In genomic region chr20:46562373-46563169, GRCh38 we compare ENCODE assay signal across 9 cellular contexts. TPM values are rescaled to one million over a fixed set of nuclear protein-coding genes. Genes with fewer than 3 reads are reported as not detected.
DNase-seq lines count a peak whose midpoint lies in the region; ATAC-seq, FAIRE-seq and TF ChIP-seq lines count a peak whose summit lies in the region.
"Had no signal": no experiment of that assay in that cellular context is flagged by ENCODE, and none has a peak within 500 bp of the region (broad histone marks: within the 10 kb centered on the region; RNA-seq: fewer than 3 reads in every experiment).

No MANE protein-coding gene starts in this region.

- POLR2A ChIA-PET in activated CD4-positive, alpha-beta memory T cell treated with anti-CD3 and anti-CD28 coated beads for 36 hours (lab: Charles Lee), result no interaction called here
- POLR2A ChIA-PET in H1 (lab: Charles Lee; ENCODE audit: partially characterized antibody), result interaction anchor here (1.0 to 1.2 kb wide), 2 partner anchors 10 to 49 kb away, joined by 3 read pairs; partner anchors contain the start of gene ZNF334

- H3K36me3 ChIP-seq in H1 (ENCODE audit: control insufficient read depth in 2 of 4, insufficient read depth in 4 of 4, low read length in 3 of 4), result no peaks in the 10 kb centered on the region

- H3K9me3 Mint-ChIP-seq in activated CD4-positive, alpha-beta memory T cell treated with anti-CD3 and anti-CD28 coated beads for 36 hours, result no peaks in the 10 kb centered on the region
- no peaks in the 10 kb centered on the region for H3K9me3 Mint-ChIP-seq in memory B cell

- peak; percentile 46 to 56 for TF ChIP-seq RAD21 in H1 (IDR thresholded peaks at IDR 0.05 in 1 of 2, conservative IDR thresholded peaks at IDR 0.05 in 1 of 2; ENCODE audit: low read depth in 2 of 2, low read length in 2 of 2)

- H3K23ac ChIP-seq in H1 (ENCODE audit: insufficient read length), result no peak overlapping the region

- H3K79me1 ChIP-seq in H1 (ENCODE audit: low read depth, low read length), result no peaks in the 10 kb centered on the region; the same call in 1 of the 2 replicates

- peak overlapping the region; percentile 19; the same call in 1 of the 2 replicates for H2AK5ac ChIP-seq in H1 (ENCODE audit: low read depth, low read length)

- H3K4ac ChIP-seq in H1 (replicated peaks; ENCODE audit: insufficient read length, low read depth, low read length), result peak overlapping the region; percentile 92

- TF ChIP-seq CTCF in H1 (IDR thresholded peaks at IDR 0.05; ENCODE audit: control extremely low read depth in 1 of 3, insufficient read depth in 1 of 3, low read depth in 1 of 3, low read length in 3 of 3), result peak; percentile 64 to 92 (median 68)

- peak overlapping the region in 3 of 4 experiments; percentile 27 to 51 (median 45); a peak in 6 of 8 replicates for H3K4me3 ChIP-seq in H1 (ENCODE audit: extremely low read depth in 1 of 4, insufficient read depth in 2 of 4, low read depth in 3 of 4, low read length in 4 of 4)

- H4K8ac ChIP-seq in H1 (ENCODE audit: extremely low read depth, insufficient read depth, low read length), result peak overlapping the region; percentile 90

- H3K23me2 ChIP-seq in H1 (ENCODE audit: low read depth, low read length), result peaks cover 2% of the 10 kb centered on the region; the same call in 1 of the 2 replicates

- H3K4me1 ChIP-seq in H1 (replicated peaks in 1 of 4; ENCODE audit: control insufficient read depth in 3 of 4, insufficient read depth in 4 of 4, low read length in 3 of 4), result peaks cover 8 to 19% (median 13%) of the 10 kb centered on the region in 4 experiments

- H4K5ac ChIP-seq in H1 (ENCODE audit: insufficient read length, low read depth, low read length), result peak overlapping the region; percentile 96

- DNase-seq in COR-L47 (lab: John Stamatoyannopoulos, UW), result peak; percentile 56
- peak; percentile 48 for DNase-seq in NCI-H774 (lab: John Stamatoyannopoulos, UW)
- DNase-seq in activated CD4-positive, alpha-beta memory T cell treated with anti-CD3 and anti-CD28 coated beads for 36 hours, result peak; percentile 75
- DNase-seq in H1 (ENCODE audit: low read depth in 1 of 2, low spot score in 2 of 2), result peak; percentile 50 to 90
- DNase-seq in memory B cell (ENCODE audit: low spot score in 2 of 2), result peak; percentile 54 to 57
- DNase-seq in stimulated activated CD4-positive, alpha-beta T cell treated with anti-CD3 and anti-CD28 coated beads, TNF-alpha, amount 100 ng/mL, for 48 hours (ENCODE audit: low read depth in 3 of 3), result peak; percentile 35 to 51 (median 51)

- peak overlapping the region; percentile 37; the same call in 1 of the 2 replicates for H2BK5ac ChIP-seq in H1 (ENCODE audit: low read depth, low read length)

- H3K4me2 ChIP-seq in H1 (ENCODE audit: insufficient read depth in 1 of 2, low read depth in 2 of 2, low read length in 2 of 2), result peak overlapping the region; percentile 73 to 77

- H3K27me3 Mint-ChIP-seq in activated CD4-positive, alpha-beta memory T cell treated with anti-CD3 and anti-CD28 coated beads for 36 hours, result peaks cover 6% of the 10 kb centered on the region
- H3K27me3 Mint-ChIP-seq in memory B cell, result peaks cover 5% of the 10 kb centered on the region

- H3K79me2 ChIP-seq in H1 (ENCODE audit: control insufficient read depth in 1 of 2, insufficient read depth in 2 of 2, low read length in 2 of 2), result no peaks in the 10 kb centered on the region

- peaks cover 21% of the 10 kb centered on the region for H3K4me1 Mint-ChIP-seq in activated CD4-positive, alpha-beta memory T cell treated with anti-CD3 and anti-CD28 coated beads for 36 hours (ENCODE audit: low read depth)
- H3K4me1 Mint-ChIP-seq in memory B cell, result peaks cover 8% of the 10 kb centered on the region

- peak overlapping the region; percentile 89 for H2BK15ac ChIP-seq in H1 (ENCODE audit: low read length)

- no peak overlapping the region for H2BK20ac ChIP-seq in H1 (ENCODE audit: low read length)

- peak; percentile 85 for FAIRE-seq in H1 (lab: Jason Lieb, UNC)

- H4K20me1 ChIP-seq in H1 (replicated peaks in 1 of 2; ENCODE audit: control insufficient read depth in 1 of 2, insufficient read depth in 2 of 2, low read length in 2 of 2), result no peaks in the 10 kb centered on the region

- peak overlapping the region in 2 of 4 experiments; percentile 21 to 52; a peak in 1 of 7 replicates for H3K9ac ChIP-seq in H1 (replicated peaks in 1 of 4; ENCODE audit: extremely low read depth in 1 of 4, low read depth in 3 of 4, low read length in 3 of 4)

- intact Hi-C loops in activated CD4-positive, alpha-beta memory T cell treated with anti-CD3 and anti-CD28 coated beads for 36 hours (cut with micrococcal nuclease), result no loop called here

- CTCF ChIA-PET in activated CD4-positive, alpha-beta memory T cell treated with anti-CD3 and anti-CD28 coated beads for 36 hours (lab: Charles Lee), result interaction anchor here (0.5 to 2.5 kb wide), 18 partner anchors 10 to 1465 kb away, joined by 3 to 24 read pairs (median 3); partner anchors contain the start of gene OCSTAMP
- CTCF ChIA-PET in H1 (lab: Charles Lee; ENCODE audit: partially characterized antibody), result interaction anchor here (0.7 to 4.9 kb wide), 38 partner anchors 11 to 160 kb away, joined by 3 to 64 read pairs (median 4); partner anchors contain the start of gene OCSTAMP

- H3K18ac ChIP-seq in H1 (ENCODE audit: extremely low read depth, low read length), result peak overlapping the region; percentile 96

- H3K14ac ChIP-seq in H1 (ENCODE audit: insufficient read length), result no peak overlapping the region

- TF ChIP-seq POLR2A in H1 (IDR thresholded peaks at IDR 0.05; ENCODE audit: control extremely low read depth in 1 of 2, low read depth in 2 of 2, low read length in 2 of 2), result no peak

- H4K91ac ChIP-seq in H1 (replicated peaks; ENCODE audit: insufficient read length, low read length), result peak overlapping the region; percentile 92

- H3K56ac ChIP-seq in H1 (replicated peaks; ENCODE audit: insufficient read length, low read depth, low read length), result peak overlapping the region; percentile 27

- 23% methylated on average over 19 of the region's 19 CpGs; no CpG with 5 or more reads in 1 of the 2 experiments for WGBS in H1 (ENCODE audit: extremely low coverage in 1 of 2, insufficient coverage in 1 of 2, insufficient read length in 1 of 2, insufficient replicate concordance in 2 of 2, low coverage in 1 of 2, low lambda C conversion rate in 2 of 2, missing lambda C conversion rate in 1 of 2), 2 experiments

- peak overlapping the region; percentile 62 for H2BK120ac ChIP-seq in H1 (replicated peaks; ENCODE audit: low read depth, low read length)

- no peak for TF ChIP-seq EP300 in H1 (IDR thresholded peaks at IDR 0.05; ENCODE audit: borderline replicate concordance in 1 of 2, low read depth in 2 of 2, low read length in 2 of 2)

- H3K27me3 ChIP-seq in H1 (replicated peaks in 1 of 4; ENCODE audit: control insufficient read depth in 3 of 4, extremely low read depth in 1 of 4, insufficient read depth in 3 of 4, low read length in 3 of 4), result no peaks in the 10 kb centered on the region

- H3K27ac Mint-ChIP-seq in activated CD4-positive, alpha-beta memory T cell treated with anti-CD3 and anti-CD28 coated beads for 36 hours, result no peak overlapping the region
- H3K27ac Mint-ChIP-seq in memory B cell, result no peak overlapping the region

- H3K36me3 Mint-ChIP-seq in activated CD4-positive, alpha-beta memory T cell treated with anti-CD3 and anti-CD28 coated beads for 36 hours, result no peaks in the 10 kb centered on the region
- no peaks in the 10 kb centered on the region for H3K36me3 Mint-ChIP-seq in memory B cell

- no peak overlapping the region for H3K4me3 Mint-ChIP-seq in activated CD4-positive, alpha-beta memory T cell treated with anti-CD3 and anti-CD28 coated beads for 36 hours
- H3K4me3 Mint-ChIP-seq in memory B cell, result no peak overlapping the region

- no peaks in the 10 kb centered on the region for H3K9me3 ChIP-seq in H1 (ENCODE audit: insufficient read depth in 2 of 2, low read depth in 1 of 2, low read length in 1 of 2)

- ATAC-seq in HG02642 (IDR thresholded peaks at IDR 0.05; ENCODE audit: poor library complexity, unreplicated experiment), result peak; percentile 67
- peak; percentile 75 for ATAC-seq in memory B cell (ENCODE audit: low read depth)
- ATAC-seq in HG03108 (IDR thresholded peaks at IDR 0.05; ENCODE audit: unreplicated experiment), result no peak

- H2BK12ac ChIP-seq in H1 (ENCODE audit: low read depth, low read length), result peak overlapping the region; percentile 52

- H2AFZ ChIP-seq in H1 (ENCODE audit: low read length), result peak overlapping the region; percentile 98

- peak overlapping the region; percentile 78 for H3K27ac ChIP-seq in H1 (ENCODE audit: low read depth, low read length)

TF ChIP-seq in H1, 55 proteins besides CTCF, POLR2A, EP300 and RAD21 (continues in another document):
- TF ChIP-seq ASH2L (IDR thresholded peaks at IDR 0.05; ENCODE audit: low read length), result peak; percentile 47
- no peak for TF ChIP-seq SUZ12 (IDR thresholded peaks at IDR 0.05; ENCODE audit: low read length)
- TF ChIP-seq SIN3A (conservative IDR thresholded peaks at IDR 0.05 in 1 of 2, IDR thresholded peaks at IDR 0.05 in 1 of 2; ENCODE audit: low read depth in 1 of 2, low read length in 2 of 2), result peak in 1 of 2 experiments; percentile 33; a peak in 1 of 4 replicates
- TF ChIP-seq TAF1 (IDR thresholded peaks at IDR 0.05; ENCODE audit: low read depth, low read length), result peak; percentile 67
- peak; percentile 42; the same call in 1 of the 2 replicates for TF ChIP-seq CREB1 (IDR thresholded peaks at IDR 0.05)

RNA-seq across cellular contexts. Expression of gene OCSTAMP, which starts 12.1 kb away (rescaled TPM):
- under 1 TPM; 0.64 to 0.73 TPM for total RNA-seq in activated CD4-positive, alpha-beta memory T cell treated with anti-CD3 and anti-CD28 coated beads for 36 hours
- total RNA-seq in H1 (2021; fragmentation: NEBNext Ultra II Directional; extraction: Animal tissue kit (Norgen Biotek cat#: 25700)), result 0.13 and 0.25 TPM in 2 replicates
- 0.09 and 0.14 TPM in 2 replicates for polyA plus RNA-seq in H1 (2011; rRNA removed)
- 0.12 TPM for polyA plus RNA-seq in H1 (2011; cell fraction: cytosol; rRNA removed)
- not detected for polyA plus RNA-seq in H1 (2011; cell fraction: nucleus; rRNA removed)
- polyA plus RNA-seq in H1 (2012, experiment 1 of 2), result 0.08 to 0.10 TPM (median 0.08 TPM) in 3 of 4 replicates, not detected in the other
- polyA plus RNA-seq in H1 (2012, experiment 2 of 2), result 0.10 TPM
- 0.18 TPM for polyA plus RNA-seq in H1 (2013, experiment 1 of 2)
- 0.18 TPM for polyA plus RNA-seq in H1 (2013, experiment 2 of 2)
- polyA minus RNA-seq in H1 (2011; rRNA and poly(A)+ RNA removed), result not detected in 2 replicates
- polyA minus RNA-seq in H1 (2011; cell fraction: cytosol; rRNA and poly(A)+ RNA removed), result not detected
- 0.60 TPM for polyA minus RNA-seq in H1 (2011; cell fraction: nucleus; rRNA and poly(A)+ RNA removed)
- polyA plus RNA-seq: adipose tissue had no signal

RNA-seq across cellular contexts. Expression of gene ZNF334, which starts 49.2 kb away (rescaled TPM):
- 1 to 10 TPM; 1.1 to 2.2 TPM for total RNA-seq in activated CD4-positive, alpha-beta memory T cell treated with anti-CD3 and anti-CD28 coated beads for 36 hours
- total RNA-seq in H1 (2021; fragmentation: NEBNext Ultra II Directional; extraction: Animal tissue kit (Norgen Biotek cat#: 25700)), result 15.9 and 17.8 TPM in 2 replicates
- polyA plus RNA-seq in H1 (2011; rRNA removed), result 6.2 and 8.8 TPM in 2 replicates
- 14.9 TPM for polyA plus RNA-seq in H1 (2011; cell fraction: cytosol; rRNA removed)
- 13.5 TPM for polyA plus RNA-seq in H1 (2011; cell fraction: nucleus; rRNA removed)
- 9.4 to 16.9 TPM (median 10.3 TPM) in 4 replicates for polyA plus RNA-seq in H1 (2012, experiment 1 of 2)
- polyA plus RNA-seq in H1 (2012, experiment 2 of 2), result 0.54 TPM
- 11.5 TPM for polyA plus RNA-seq in H1 (2013, experiment 1 of 2)
- polyA plus RNA-seq in H1 (2013, experiment 2 of 2), result 10.4 TPM
- polyA minus RNA-seq in H1 (2011; rRNA and poly(A)+ RNA removed), result 16.8 and 19.3 TPM in 2 replicates
- 10.0 TPM for polyA minus RNA-seq in H1 (2011; cell fraction: cytosol; rRNA and poly(A)+ RNA removed)
- 35.9 TPM for polyA minus RNA-seq in H1 (2011; cell fraction: nucleus; rRNA and poly(A)+ RNA removed)
